Comparison of ENCODE assay signal across 11 cellular contexts in genomic region chr15:89441295-89441762, GRCh38. TPM values are rescaled to one million over a fixed set of nuclear protein-coding genes. Genes with fewer than 3 reads are reported as not detected.
DNase-seq lines count a peak whose midpoint lies in the region; ATAC-seq, FAIRE-seq and TF ChIP-seq lines count a peak whose summit lies in the region.
"Had no signal": no experiment of that assay in that cellular context is flagged by ENCODE, and none has a peak within 500 bp of the region (broad histone marks: within the 10 kb centered on the region; RNA-seq: fewer than 3 reads in every experiment).

No MANE protein-coding gene starts in this region.

- no peaks in the 10 kb centered on the region for H3K36me3 ChIP-seq in Peyer's patch

- no peak for TF ChIP-seq CTCF in Peyer's patch (IDR thresholded peaks at IDR 0.05)

- peak; percentile 96 for ATAC-seq in GM19467 (IDR thresholded peaks at IDR 0.05; ENCODE audit: unreplicated experiment)
- peak; percentile 99 for ATAC-seq in HG03095 (IDR thresholded peaks at IDR 0.05; ENCODE audit: unreplicated experiment)

- peaks cover 0 to 9% (median 4%) of the 10 kb centered on the region in 4 donors for H3K4me1 ChIP-seq in Peyer's patch

- H3K9me3 ChIP-seq in Peyer's patch, result no peaks in the 10 kb centered on the region

- no peak overlapping the region for H3K4me3 ChIP-seq in Peyer's patch
- H3K4me3 ChIP-seq: smooth muscle cell had no signal

- DNase-seq in GM12891 (ENCODE audit: insufficient read length, low spot score) (peak; percentile 90), Peyer's patch (peak in 2 of 3 donors; percentile 82 to 85), nucleus accumbens (lab: John Stamatoyannopoulos, UW) (no peak), AG08395 (ENCODE audit: low spot score) (no peak), KG1 (lab: John Stamatoyannopoulos, UW) (no peak)
- DNase-seq in stimulated activated CD4-positive, alpha-beta T cell treated with anti-CD3 and anti-CD28 coated beads, Interleukin-4, amount 100 ng/mL, for 1 hour, result no peak

- H3K27ac ChIP-seq in Peyer's patch, result no peak overlapping the region

- FAIRE-seq in GM12891 (lab: Jason Lieb, UNC), result peak; percentile 95
- FAIRE-seq: colon, islet of Langerhans had no signal

- TF ChIP-seq POLR2A in GM12891 (IDR thresholded peaks at IDR 0.05; ENCODE audit: low read depth, low read length) (no peak), Peyer's patch (IDR thresholded peaks at IDR 0.05) (no peak)

- H3K27me3 ChIP-seq in Peyer's patch, result no peaks in the 10 kb centered on the region

TF ChIP-seq in GM12891, 5 proteins besides CTCF, POLR2A, EP300 and RAD21:
- peak; percentile 99 for TF ChIP-seq SPI1 (IDR thresholded peaks at IDR 0.05; ENCODE audit: low read depth, low read length)
- no peak for TF ChIP-seq PAX5 (IDR thresholded peaks at IDR 0.05; ENCODE audit: insufficient read depth, low read length, severe bottlenecking)

RNA-seq across cellular contexts. Expression of gene RHCG, which starts 55.1 kb away (rescaled TPM):
- polyA plus RNA-seq in GM12891 (2012; ENCODE audit: low read depth, missing spikeins), result not detected
- total RNA-seq in Peyer's patch, result not detected

Comparison
In these comparisons a context has a peak if more than half of its experiments do, and no peak if none do; other contexts are left out.
1. DNase-seq: peak in GM12891 (single experiment) and Peyer's patch (2 of 3); none in stimulated activated CD4-positive, alpha-beta T cell treated with anti-CD3 and anti-CD28 coated beads, Interleukin-4, amount 100 ng/mL, for 1 hour (single experiment), nucleus accumbens (0 of 56), AG08395 (single experiment) and KG1 (single experiment).